ENCODE assay signal across 1 cellular context in genomic region chr6:31829633-31830492, GRCh38.
A peak's percentile ranks its signal among the peaks of the same experiment; 100 is the strongest.
TF ChIP-seq lines count a peak whose summit lies in the region.

No MANE protein-coding gene starts in this region.

TF ChIP-seq in K562, 482 proteins besides CTCF, POLR2A, EP300 and RAD21 (continues in another document):
- TF ChIP-seq TCF7 (IDR thresholded peaks at IDR 0.05; ENCODE audit: borderline replicate concordance) (no peak), HIVEP1 (CRISPR knock-in tag; IDR thresholded peaks at IDR 0.05) (no peak), ZNF407 (IDR thresholded peaks at IDR 0.05; ENCODE audit: low read depth) (no peak), ZNF707 (CRISPR knock-in tag; conservative IDR thresholded peaks at IDR 0.05) (no peak), ZNF384 (IDR thresholded peaks at IDR 0.05; ENCODE audit: low read depth, low read length) (peak; percentile 99), MCM3 (IDR thresholded peaks at IDR 0.05) (no peak), JUNB (CRISPR knock-in tag; conservative IDR thresholded peaks at IDR 0.05) (no peak; the same call in 1 of the 2 replicates), ZFP30 (CRISPR knock-in tag; IDR thresholded peaks at IDR 0.05; ENCODE audit: borderline replicate concordance) (peak; percentile 42; the same call in 1 of the 2 replicates), CXXC5 (CRISPR knock-in tag; IDR thresholded peaks at IDR 0.05) (peak; percentile 12; the same call in 1 of the 2 replicates), ELF1 (tag; IDR thresholded peaks at IDR 0.05) (no peak), GMEB1 (CRISPR knock-in tag; IDR thresholded peaks at IDR 0.05) (no peak), CBX8 (IDR thresholded peaks at IDR 0.05; ENCODE audit: borderline replicate concordance, extremely low read depth, low read depth, low read length, poor library complexity, severe bottlenecking) (no peak), PCBP1 (IDR thresholded peaks at IDR 0.05; ENCODE audit: low read depth, low read length, poor library complexity, severe bottlenecking) (no peak), SRSF1 (IDR thresholded peaks at IDR 0.05; ENCODE audit: low read depth, low read length) (no peak), CEBPZ (IDR thresholded peaks at IDR 0.05; ENCODE audit: borderline replicate concordance, low read depth, low read length) (no peak), TCFL5 (CRISPR knock-in tag; conservative IDR thresholded peaks at IDR 0.05) (no peak), OTX1 (CRISPR knock-in tag; IDR thresholded peaks at IDR 0.05) (peak; percentile 58; the same call in 1 of the 2 replicates), BRD4 (IDR thresholded peaks at IDR 0.05) (no peak), SRSF3 (IDR thresholded peaks at IDR 0.05; ENCODE audit: insufficient read depth, low read length) (no peak), MEIS2 (IDR thresholded peaks at IDR 0.05; ENCODE audit: partially characterized antibody) (no peak), PHTF2 (CRISPR knock-in tag; IDR thresholded peaks at IDR 0.05) (peak; percentile 99; the same call in 1 of the 2 replicates), CLOCK (CRISPR knock-in tag; IDR thresholded peaks at IDR 0.05; ENCODE audit: borderline replicate concordance) (no peak), ZNF140 (CRISPR knock-in tag; IDR thresholded peaks at IDR 0.05) (no peak), GATAD2B (IDR thresholded peaks at IDR 0.05; ENCODE audit: borderline replicate concordance) (no peak), CHD4 (IDR thresholded peaks at IDR 0.05; ENCODE audit: insufficient read depth, insufficient replicate concordance, low read depth, low read length, poor library complexity, severe bottlenecking) (no peak), EHMT2 (IDR thresholded peaks at IDR 0.05) (no peak), MTA3 (IDR thresholded peaks at IDR 0.05; ENCODE audit: borderline replicate concordance) (peak; percentile 90), TCF7L2 (IDR thresholded peaks at IDR 0.05; ENCODE audit: low read depth, low read length) (no peak; the same call in 1 of the 2 replicates), KDM4B (IDR thresholded peaks at IDR 0.05; ENCODE audit: borderline replicate concordance in 2 of 2, low read depth in 1 of 2) (no peak), ZFX (CRISPR knock-in tag; IDR thresholded peaks at IDR 0.05) (no peak), ZNF561 (CRISPR knock-in tag; conservative IDR thresholded peaks at IDR 0.05) (0 out of 2 replicates have a peak, but pooled peaks have one; percentile 46), KDM5B (IDR thresholded peaks at IDR 0.05; ENCODE audit: insufficient replicate concordance, low read depth, low read length) (peak; percentile 21), BRCA1 (IDR thresholded peaks at IDR 0.05) (no peak), BRCA1 (CRISPR knock-in tag; IDR thresholded peaks at IDR 0.05) (no peak), ZNF398 (CRISPR knock-in tag; IDR thresholded peaks at IDR 0.05) (no peak), KLF1 (tag; IDR thresholded peaks at IDR 0.05) (no peak), NFRKB (IDR thresholded peaks at IDR 0.05; ENCODE audit: low read depth) (0 out of 2 replicates have a peak, but pooled peaks have one; percentile 34), SNRNP70 (optimal IDR thresholded peaks at IDR 0.05; ENCODE audit: low read depth, low read length) (no peak), ZNF197 (CRISPR knock-in tag; IDR thresholded peaks at IDR 0.05; ENCODE audit: low read depth) (no peak), ZNF41 (CRISPR knock-in tag; conservative IDR thresholded peaks at IDR 0.05) (0 out of 2 replicates have a peak, but pooled peaks have one; percentile 18), ZNF449 (CRISPR knock-in tag; IDR thresholded peaks at IDR 0.05) (no peak), GATA2 (CRISPR knock-in tag; IDR thresholded peaks at IDR 0.05) (no peak), HDAC8 (tag; IDR thresholded peaks at IDR 0.05) (no peak), ZSCAN29 (IDR thresholded peaks at IDR 0.05) (no peak), NCOA4 (IDR thresholded peaks at IDR 0.05; ENCODE audit: partially characterized antibody) (no peak), MYNN (IDR thresholded peaks at IDR 0.05) (no peak), MYNN (CRISPR knock-in tag; IDR thresholded peaks at IDR 0.05) (no peak), NR3C1 (CRISPR knock-in tag; IDR thresholded peaks at IDR 0.05) (no peak), NR2F6 (CRISPR knock-in tag; IDR thresholded peaks at IDR 0.05) (peak; percentile 95), ZNF263 (CRISPR knock-in tag; IDR thresholded peaks at IDR 0.05; ENCODE audit: borderline replicate concordance) (no peak), ILF3 (IDR thresholded peaks at IDR 0.05; ENCODE audit: borderline replicate concordance) (no peak), KLF16 (IDR thresholded peaks at IDR 0.05) (peak; percentile 15; the same call in 1 of the 2 replicates), FOS (IDR thresholded peaks at IDR 0.05; ENCODE audit: extremely low read depth, insufficient read length) (no peak), ZNF3 (CRISPR knock-in tag; IDR thresholded peaks at IDR 0.05) (no peak), STAT5A (IDR thresholded peaks at IDR 0.05; ENCODE audit: borderline replicate concordance, low read length) (no peak)
